In genomic region chr3:75432885-75433284, GRCh38 we compare ENCODE assay signal across 1 cellular context.
TF ChIP-seq lines count a peak whose summit lies in the region.

No MANE protein-coding gene starts in this region.

TF ChIP-seq in HCT116, 20 proteins besides CTCF, POLR2A, EP300 and RAD21:
- TF ChIP-seq SP1 (IDR thresholded peaks at IDR 0.05; ENCODE audit: low read depth) (peak; percentile 68), FOSL1 (IDR thresholded peaks at IDR 0.05; ENCODE audit: low read depth) (peak; percentile 86), POLR2AphosphoS5 (IDR thresholded peaks at IDR 0.05; ENCODE audit: low read depth, low read length) (peak; percentile 38), JUND (IDR thresholded peaks at IDR 0.05) (peak; percentile 77; the same call in 1 of the 2 replicates)
